In the genomic region with DNA sequence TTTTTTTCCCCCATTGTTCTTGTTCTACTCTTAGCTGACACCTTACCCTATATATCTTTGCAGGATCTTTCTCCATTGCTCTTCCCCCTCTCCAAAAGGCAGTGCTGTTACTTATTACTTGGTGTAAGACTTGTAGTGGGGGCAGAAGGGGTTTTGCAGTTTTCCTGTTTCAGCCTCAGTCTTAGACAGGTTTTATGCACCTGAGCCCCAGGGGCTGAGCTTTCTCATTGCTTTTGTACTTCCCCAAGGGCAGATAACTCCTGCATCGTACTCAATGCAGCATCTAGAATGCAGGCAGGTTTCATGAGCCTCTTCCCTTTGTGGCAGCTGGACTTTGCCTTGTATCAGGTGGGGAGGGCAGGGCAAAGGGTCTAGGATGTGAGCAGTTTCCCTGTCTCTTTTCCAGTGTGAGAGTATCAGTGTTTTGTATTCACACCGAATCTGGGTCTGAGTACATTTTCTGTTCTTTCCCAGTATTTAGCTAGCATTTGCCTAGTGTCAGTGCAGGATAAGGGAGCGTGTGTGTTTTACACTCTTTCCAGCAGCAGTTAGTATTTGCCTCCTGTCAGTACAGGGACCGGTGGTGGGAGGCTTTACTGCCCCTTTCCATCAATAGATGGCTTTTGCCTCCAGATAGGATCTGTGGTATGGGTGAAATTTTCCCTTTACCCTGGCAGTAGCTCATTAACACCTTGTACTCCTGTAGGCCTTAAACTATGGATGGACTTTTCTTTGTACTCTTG, we compare ENCODE assay signal across 20 cellular contexts. TPM values are rescaled to one million over a fixed set of nuclear protein-coding genes. Genes with fewer than 3 reads are reported as not detected.
"Had no signal": no experiment of that assay in that cellular context is flagged by ENCODE, and none has a peak within 500 bp of the region (broad histone marks: within the 10 kb centered on the region; RNA-seq: fewer than 3 reads in every experiment).

No MANE protein-coding gene starts in this region.

- H3K9me3 Mint-ChIP-seq: activated naive CD8-positive, alpha-beta T cell treated with anti-CD3 and anti-CD28 coated beads, Interleukin-2, amount 10 ng/mL, durations not matched to agents 7 days and 5 days; activated T-helper 2 cell treated with anti-CD3 and anti-CD28 coated beads, Interferon-gamma antibody, Interleukin-2, Interleukin-4, amounts not matched to agents 10 μg/mL and 5 μg/mL and 100 μg/mL, durations not matched to agents 14 hours and 24 hours and 36 hours; effector memory CD8-positive, alpha-beta T cell; mesothelial cell of epicardium; stimulated activated naive CD8-positive, alpha-beta T cell treated with anti-CD3 and anti-CD28 coated beads, Interleukin-15, Interleukin-2, amounts not matched to agents 100 ng/mL and 50 ng/mL, for 24 hours had no signal

- H3K4me1 ChIP-seq: esophagus squamous epithelium, uterus had no signal

- H3K36me3 ChIP-seq: esophagus squamous epithelium, tibial nerve, uterus had no signal

- H3K27me3 ChIP-seq: esophagus squamous epithelium, tibial nerve, uterus had no signal

- H3K36me3 Mint-ChIP-seq: mesothelial cell of epicardium had no signal

- H3K27me3 Mint-ChIP-seq: activated CD4-positive, alpha-beta memory T cell treated with anti-CD3 and anti-CD28 coated beads, Interleukin-2, amount 10 ng/mL, durations not matched to agents 7 days and 5 days; activated CD8-positive, alpha-beta memory T cell treated with anti-CD3 and anti-CD28 coated beads, Interleukin-2, amount 10 ng/mL, durations not matched to agents 7 days and 5 days; activated naive CD8-positive, alpha-beta T cell treated with anti-CD3 and anti-CD28 coated beads, Interleukin-2, amount 10 ng/mL, durations not matched to agents 7 days and 5 days; effector memory CD8-positive, alpha-beta T cell; progenitor cell of endocrine pancreas; stimulated activated naive CD8-positive, alpha-beta T cell treated with anti-CD3 and anti-CD28 coated beads, Interleukin-15, Interleukin-2, amounts not matched to agents 100 ng/mL and 50 ng/mL, for 24 hours had no signal

- H3K27ac Mint-ChIP-seq: activated CD4-positive, alpha-beta memory T cell treated with anti-CD3 and anti-CD28 coated beads, Interleukin-2, amount 10 ng/mL, durations not matched to agents 7 days and 5 days; activated CD8-positive, alpha-beta memory T cell treated with anti-CD3 and anti-CD28 coated beads, Interleukin-2, amount 10 ng/mL, durations not matched to agents 7 days and 5 days; activated naive CD8-positive, alpha-beta T cell treated with anti-CD3 and anti-CD28 coated beads, Interleukin-2, amount 10 ng/mL, durations not matched to agents 7 days and 5 days; activated T-helper 2 cell treated with anti-CD3 and anti-CD28 coated beads, Interferon-gamma antibody, Interleukin-2, Interleukin-4, amounts not matched to agents 10 μg/mL and 5 μg/mL and 100 μg/mL, durations not matched to agents 14 hours and 24 hours and 36 hours; mesothelial cell of epicardium; progenitor cell of endocrine pancreas; stimulated activated naive CD8-positive, alpha-beta T cell treated with anti-CD3 and anti-CD28 coated beads, Interleukin-15, Interleukin-2, amounts not matched to agents 100 ng/mL and 50 ng/mL, for 24 hours had no signal

- H3K4me3 Mint-ChIP-seq: activated CD4-positive, alpha-beta memory T cell treated with anti-CD3 and anti-CD28 coated beads, Interleukin-2, amount 10 ng/mL, durations not matched to agents 7 days and 5 days; activated CD8-positive, alpha-beta memory T cell treated with anti-CD3 and anti-CD28 coated beads, Interleukin-2, amount 10 ng/mL, durations not matched to agents 7 days and 5 days; activated naive CD8-positive, alpha-beta T cell treated with anti-CD3 and anti-CD28 coated beads, Interleukin-2, amount 10 ng/mL, durations not matched to agents 7 days and 5 days; effector memory CD8-positive, alpha-beta T cell; mesothelial cell of epicardium; stimulated activated naive CD8-positive, alpha-beta T cell treated with anti-CD3 and anti-CD28 coated beads, Interleukin-15, Interleukin-2, amounts not matched to agents 100 ng/mL and 50 ng/mL, for 24 hours had no signal

- DNase-seq: activated CD4-positive, alpha-beta memory T cell treated with anti-CD3 and anti-CD28 coated beads, Interleukin-2, amount 10 ng/mL, durations not matched to agents 7 days and 5 days; activated CD4-positive, alpha-beta T cell treated with anti-CD3 and anti-CD28 coated beads for 48 hours; activated CD8-positive, alpha-beta memory T cell treated with anti-CD3 and anti-CD28 coated beads, Interleukin-2, amount 10 ng/mL, durations not matched to agents 7 days and 5 days; activated naive CD4-positive, alpha-beta T cell treated with Interleukin-2 at 50 U/mL for 16 hours; activated naive CD8-positive, alpha-beta T cell treated with anti-CD3 and anti-CD28 coated beads, Interleukin-2, amount 10 ng/mL, durations not matched to agents 7 days and 5 days; amygdala; effector memory CD8-positive, alpha-beta T cell; esophagus squamous epithelium; occipital lobe; stimulated activated CD4-positive, alpha-beta T cell treated with anti-CD3 and anti-CD28 coated beads, Interleukin-2, amount 100 ng/mL, for 24 hours; T-helper 2 cell; uterus had no signal

- H3K4me3 ChIP-seq: esophagus squamous epithelium, lung, tibial nerve, uterus had no signal

- H3K27ac ChIP-seq: esophagus squamous epithelium, tibial nerve, uterus had no signal

- ATAC-seq: activated CD8-positive, alpha-beta memory T cell treated with anti-CD3 and anti-CD28 coated beads, Interleukin-2, amount 10 ng/mL, durations not matched to agents 7 days and 5 days; effector memory CD8-positive, alpha-beta T cell had no signal

- H3K9me3 ChIP-seq: esophagus squamous epithelium, tibial nerve, uterus had no signal

- FAIRE-seq: TTC549 had no signal

RNA-seq across cellular contexts. Expression of gene RIPPLY2, which starts 25.9 kb away (rescaled TPM):
- total RNA-seq: activated CD4-positive, alpha-beta memory T cell treated with anti-CD3 and anti-CD28 coated beads, Interleukin-2, amount 10 ng/mL, durations not matched to agents 7 days and 5 days; activated CD8-positive, alpha-beta memory T cell treated with anti-CD3 and anti-CD28 coated beads, Interleukin-2, amount 10 ng/mL, durations not matched to agents 7 days and 5 days; activated naive CD8-positive, alpha-beta T cell treated with anti-CD3 and anti-CD28 coated beads, Interleukin-2, amount 10 ng/mL, durations not matched to agents 7 days and 5 days; activated T-helper 2 cell treated with anti-CD3 and anti-CD28 coated beads, Interferon-gamma antibody, Interleukin-2, Interleukin-4, amounts not matched to agents 10 μg/mL and 5 μg/mL and 100 μg/mL, durations not matched to agents 14 hours and 24 hours and 36 hours; cardiac septum; lung; mesothelial cell of epicardium; progenitor cell of endocrine pancreas had no signal
